In the genomic region with DNA sequence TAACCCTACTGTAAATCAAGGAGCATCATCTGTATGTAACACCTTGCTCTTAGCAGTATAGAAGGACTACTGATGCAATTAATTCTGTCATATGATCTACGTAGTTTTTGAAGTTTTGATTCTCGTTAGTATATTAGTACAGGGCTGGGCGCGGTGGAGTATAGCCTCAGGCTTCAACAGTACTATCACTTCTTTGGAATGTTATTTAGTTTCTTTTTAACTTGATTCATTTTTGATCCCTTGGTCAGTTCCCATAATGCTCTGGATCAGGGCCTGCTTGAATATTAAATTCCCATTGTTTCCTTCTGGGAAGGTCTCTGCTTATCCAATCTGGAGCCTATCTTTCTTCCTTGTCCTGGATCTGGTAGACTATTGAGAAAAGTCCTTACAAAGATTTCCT, we compare ENCODE assay signal across 10 cellular contexts. TPM values are rescaled to one million over a fixed set of nuclear protein-coding genes. Genes with fewer than 3 reads are reported as not detected.
DNase-seq lines count a peak whose midpoint lies in the region; ATAC-seq and TF ChIP-seq lines count a peak whose summit lies in the region.
"Had no signal": no experiment of that assay in that cellular context is flagged by ENCODE, and none has a peak within 500 bp of the region (broad histone marks: within the 10 kb centered on the region; RNA-seq: fewer than 3 reads in every experiment).

No MANE protein-coding gene starts in this region.

- peaks cover 27% of the 10 kb centered on the region for H3K4me1 ChIP-seq in foreskin keratinocyte
- H3K4me1 ChIP-seq in testis: peaks cover 8% of the 10 kb centered on the region

- H3K4me3 ChIP-seq in testis: no peak overlapping the region
- H3K4me3 ChIP-seq: cardiac muscle cell had no signal

- CTCF ChIA-PET in activated CD4-positive, alpha-beta memory T cell treated with anti-CD3 and anti-CD28 coated beads, Interleukin-2, amount 10 ng/mL, durations not matched to agents 7 days and 5 days (lab: Charles Lee): interaction anchor here (0.5 to 4.1 kb wide), 11 partner anchors 8 to 766 kb away, joined by 3 to 24 read pairs (median 4); no protein-coding TSS in a partner anchor
- CTCF ChIA-PET in activated CD4-positive, alpha-beta memory T cell treated with anti-CD3 and anti-CD28 coated beads for 36 hours (lab: Charles Lee): interaction anchor here (0.8 to 4.3 kb wide), 8 partner anchors 8 to 210 kb away, joined by 3 to 34 read pairs (median 8); no protein-coding TSS in a partner anchor

- H3K27ac Mint-ChIP-seq in activated CD4-positive, alpha-beta memory T cell treated with anti-CD3 and anti-CD28 coated beads, Interleukin-2, amount 10 ng/mL, durations not matched to agents 7 days and 5 days: peak overlapping the region; percentile 91
- H3K27ac Mint-ChIP-seq in activated CD4-positive, alpha-beta memory T cell treated with anti-CD3 and anti-CD28 coated beads for 36 hours: no peak overlapping the region
- H3K27ac Mint-ChIP-seq in activated T-helper 1 cell treated with anti-CD3 and anti-CD28 coated beads, Interleukin-12 subunit alpha, Interleukin-12 subunit beta, Interleukin-2, Interleukin-4 antibody, amounts not matched to agents 30 ng/mL and 10 ng/mL and 1 ng/mL, durations not matched to agents 14 hours and 24 hours and 36 hours: peak overlapping the region; percentile 21

- intact Hi-C loops in activated CD4-positive, alpha-beta memory T cell treated with anti-CD3 and anti-CD28 coated beads for 36 hours (cut with micrococcal nuclease): loop anchor here (2.0 to 5.0 kb wide), 2 partner anchors 532 to 747 kb away; no protein-coding TSS in a partner anchor
- intact Hi-C loops in activated T-helper 1 cell treated with anti-CD3 and anti-CD28 coated beads, Interleukin-12 subunit alpha, Interleukin-12 subunit beta, Interleukin-2, Interleukin-4 antibody, amounts not matched to agents 30 ng/mL and 10 ng/mL and 1 ng/mL, durations not matched to agents 14 hours and 24 hours and 36 hours (cut with micrococcal nuclease): loop anchor here (5.0 kb wide), 1 partner anchor 462 kb away; a partner anchor contains a TSS
- intact Hi-C loops in testis (cut with DNase I; ENCODE audit: low total_unique reads): no loop called here

- H3K27me3 Mint-ChIP-seq in activated CD4-positive, alpha-beta memory T cell treated with anti-CD3 and anti-CD28 coated beads, Interleukin-2, amount 10 ng/mL, durations not matched to agents 7 days and 5 days: no peaks in the 10 kb centered on the region
- H3K27me3 Mint-ChIP-seq in activated CD4-positive, alpha-beta memory T cell treated with anti-CD3 and anti-CD28 coated beads for 36 hours: no peaks in the 10 kb centered on the region
- no peaks in the 10 kb centered on the region for H3K27me3 Mint-ChIP-seq in activated T-helper 1 cell treated with anti-CD3 and anti-CD28 coated beads, Interleukin-12 subunit alpha, Interleukin-12 subunit beta, Interleukin-2, Interleukin-4 antibody, amounts not matched to agents 30 ng/mL and 10 ng/mL and 1 ng/mL, durations not matched to agents 14 hours and 24 hours and 36 hours (ENCODE audit: insufficient read depth)

- 57 to 59% methylated on average over 4 of the region's 4 CpGs for WGBS in testis, 2 donors

- no peaks in the 10 kb centered on the region for H3K36me3 ChIP-seq in testis (ENCODE audit: low read depth, missing control alignments)
- H3K36me3 ChIP-seq: cardiac muscle cell had no signal

- POLR2A ChIA-PET in activated CD4-positive, alpha-beta memory T cell treated with anti-CD3 and anti-CD28 coated beads, Interleukin-2, amount 10 ng/mL, durations not matched to agents 7 days and 5 days (lab: Charles Lee): interaction anchor here (0.9 to 3.3 kb wide), 8 partner anchors 8 to 530 kb away, joined by 3 to 32 read pairs (median 8); a partner anchor contains a TSS
- POLR2A ChIA-PET in activated CD4-positive, alpha-beta memory T cell treated with anti-CD3 and anti-CD28 coated beads for 36 hours (lab: Charles Lee): interaction anchor here (1.2 to 1.6 kb wide), 3 partner anchors 8 to 24 kb away, joined by 4 to 12 read pairs (median 5); no protein-coding TSS in a partner anchor

- no peak overlapping the region for H3K4me3 Mint-ChIP-seq in activated CD4-positive, alpha-beta memory T cell treated with anti-CD3 and anti-CD28 coated beads, Interleukin-2, amount 10 ng/mL, durations not matched to agents 7 days and 5 days
- H3K4me3 Mint-ChIP-seq in activated CD4-positive, alpha-beta memory T cell treated with anti-CD3 and anti-CD28 coated beads for 36 hours: no peak overlapping the region
- H3K4me3 Mint-ChIP-seq in activated T-helper 1 cell treated with anti-CD3 and anti-CD28 coated beads, Interleukin-12 subunit alpha, Interleukin-12 subunit beta, Interleukin-2, Interleukin-4 antibody, amounts not matched to agents 30 ng/mL and 10 ng/mL and 1 ng/mL, durations not matched to agents 14 hours and 24 hours and 36 hours: no peak overlapping the region

- H3K4me1 Mint-ChIP-seq in activated CD4-positive, alpha-beta memory T cell treated with anti-CD3 and anti-CD28 coated beads, Interleukin-2, amount 10 ng/mL, durations not matched to agents 7 days and 5 days: peaks cover 66% of the 10 kb centered on the region
- H3K4me1 Mint-ChIP-seq in activated CD4-positive, alpha-beta memory T cell treated with anti-CD3 and anti-CD28 coated beads for 36 hours (ENCODE audit: low read depth): peaks cover 58% of the 10 kb centered on the region
- peaks cover 66% of the 10 kb centered on the region for H3K4me1 Mint-ChIP-seq in activated T-helper 1 cell treated with anti-CD3 and anti-CD28 coated beads, Interleukin-12 subunit alpha, Interleukin-12 subunit beta, Interleukin-2, Interleukin-4 antibody, amounts not matched to agents 30 ng/mL and 10 ng/mL and 1 ng/mL, durations not matched to agents 14 hours and 24 hours and 36 hours (ENCODE audit: low read depth)

- H3K9me3 Mint-ChIP-seq in activated CD4-positive, alpha-beta memory T cell treated with anti-CD3 and anti-CD28 coated beads, Interleukin-2, amount 10 ng/mL, durations not matched to agents 7 days and 5 days: no peaks in the 10 kb centered on the region
- no peaks in the 10 kb centered on the region for H3K9me3 Mint-ChIP-seq in activated CD4-positive, alpha-beta memory T cell treated with anti-CD3 and anti-CD28 coated beads for 36 hours
- peaks cover 5% of the 10 kb centered on the region for H3K9me3 Mint-ChIP-seq in activated T-helper 1 cell treated with anti-CD3 and anti-CD28 coated beads, Interleukin-12 subunit alpha, Interleukin-12 subunit beta, Interleukin-2, Interleukin-4 antibody, amounts not matched to agents 30 ng/mL and 10 ng/mL and 1 ng/mL, durations not matched to agents 14 hours and 24 hours and 36 hours

- peaks cover 6% of the 10 kb centered on the region for H3K36me3 Mint-ChIP-seq in activated CD4-positive, alpha-beta memory T cell treated with anti-CD3 and anti-CD28 coated beads, Interleukin-2, amount 10 ng/mL, durations not matched to agents 7 days and 5 days (ENCODE audit: low read depth)
- H3K36me3 Mint-ChIP-seq in activated CD4-positive, alpha-beta memory T cell treated with anti-CD3 and anti-CD28 coated beads for 36 hours: no peaks in the 10 kb centered on the region
- H3K36me3 Mint-ChIP-seq in activated T-helper 1 cell treated with anti-CD3 and anti-CD28 coated beads, Interleukin-12 subunit alpha, Interleukin-12 subunit beta, Interleukin-2, Interleukin-4 antibody, amounts not matched to agents 30 ng/mL and 10 ng/mL and 1 ng/mL, durations not matched to agents 14 hours and 24 hours and 36 hours (ENCODE audit: low read depth): peaks cover 2% of the 10 kb centered on the region

- no peak for DNase-seq in activated CD4-positive, alpha-beta memory T cell treated with anti-CD3 and anti-CD28 coated beads, Interleukin-2, amount 10 ng/mL, durations not matched to agents 7 days and 5 days
- no peak for DNase-seq in activated CD4-positive, alpha-beta memory T cell treated with anti-CD3 and anti-CD28 coated beads for 36 hours
- no peak for DNase-seq in activated T-helper 1 cell treated with anti-CD3 and anti-CD28 coated beads, Interleukin-12 subunit alpha, Interleukin-12 subunit beta, Interleukin-2, Interleukin-4 antibody, amounts not matched to agents 30 ng/mL and 10 ng/mL and 1 ng/mL, durations not matched to agents 14 hours and 24 hours and 36 hours (ENCODE audit: low spot score)
- DNase-seq in foreskin keratinocyte (peak; percentile 71 to 90), testis (peak; percentile 41), globus pallidus (ENCODE audit: low spot score) (no peak)
- DNase-seq: NCI-H510A treated with DMSO at 0.1 percent for 48 hours had no signal

- TF ChIP-seq CTCF in foreskin keratinocyte (conservative IDR thresholded peaks at IDR 0.05) (no peak), testis (IDR thresholded peaks at IDR 0.05) (no peak)

- TF ChIP-seq POLR2A in testis (IDR thresholded peaks at IDR 0.05): no peak

- ATAC-seq in foreskin keratinocyte (peak; percentile 72), HG03460 (IDR thresholded peaks at IDR 0.05; ENCODE audit: unreplicated experiment) (no peak), GM21515 (IDR thresholded peaks at IDR 0.05; ENCODE audit: unreplicated experiment) (no peak)

- H3K27me3 ChIP-seq in foreskin keratinocyte (no peaks in the 10 kb centered on the region), testis (no peaks in the 10 kb centered on the region)
- H3K27me3 ChIP-seq: cardiac muscle cell had no signal

- H3K27ac ChIP-seq in foreskin keratinocyte (peak overlapping the region; percentile 89), testis (peak overlapping the region; percentile 45 to 78)
- H3K27ac ChIP-seq: cardiac muscle cell had no signal

- H3K9me3 ChIP-seq in testis: no peaks in the 10 kb centered on the region

RNA-seq across cellular contexts. Expression of a gene that starts 23.9 kb away (rescaled TPM):
- total RNA-seq in activated CD4-positive, alpha-beta memory T cell treated with anti-CD3 and anti-CD28 coated beads, Interleukin-2, amount 10 ng/mL, durations not matched to agents 7 days and 5 days: 10 to 100 TPM; 13.3 to 14.5 TPM
- total RNA-seq in activated CD4-positive, alpha-beta memory T cell treated with anti-CD3 and anti-CD28 coated beads for 36 hours: 10 to 100 TPM; 12.0 to 12.7 TPM
- total RNA-seq in activated T-helper 1 cell treated with anti-CD3 and anti-CD28 coated beads, Interleukin-12 subunit alpha, Interleukin-12 subunit beta, Interleukin-2, Interleukin-4 antibody, amounts not matched to agents 30 ng/mL and 10 ng/mL and 1 ng/mL, durations not matched to agents 14 hours and 24 hours and 36 hours: 15.8 and 17.0 TPM in 2 replicates
- total RNA-seq in foreskin keratinocyte (12.8 and 13.1 TPM in 2 replicates), testis (10 to 100 TPM; 11.3 to 11.8 TPM)
- polyA plus RNA-seq in foreskin keratinocyte (2.5 and 3.2 TPM in 2 replicates), testis (ENCODE audit: insufficient read depth, low read depth, low replicate concordance) (8.1 TPM)

Comparison
In these comparisons a context has a peak if more than half of its experiments do, and no peak if none do; other contexts are left out.
1. DNase-seq: peak in foreskin keratinocyte (2 of 2) and testis (single experiment); none in activated CD4-positive, alpha-beta memory T cell treated with anti-CD3 and anti-CD28 coated beads, Interleukin-2, amount 10 ng/mL, durations not matched to agents 7 days and 5 days (single experiment), activated CD4-positive, alpha-beta memory T cell treated with anti-CD3 and anti-CD28 coated beads for 36 hours (single experiment), activated T-helper 1 cell treated with anti-CD3 and anti-CD28 coated beads, Interleukin-12 subunit alpha, Interleukin-12 subunit beta, Interleukin-2, Interleukin-4 antibody, amounts not matched to agents 30 ng/mL and 10 ng/mL and 1 ng/mL, durations not matched to agents 14 hours and 24 hours and 36 hours (single experiment) and globus pallidus (single experiment).